Comparison of ENCODE assay signal across 10 cellular contexts in genomic region chr14:92676448-92677086, GRCh38.
DNase-seq lines count a peak whose midpoint lies in the region; ATAC-seq and TF ChIP-seq lines count a peak whose summit lies in the region.
"Had no signal": no experiment of that assay in that cellular context is flagged by ENCODE, and none has a peak within 500 bp of the region (broad histone marks: within the 10 kb centered on the region; RNA-seq: fewer than 3 reads in every experiment).

No MANE protein-coding gene starts in this region.

- H3K36me3 ChIP-seq in OCI-LY3 (replicated peaks; ENCODE audit: low read depth, low read length) (peaks cover 4% of the 10 kb centered on the region), vagina (peaks cover 0 to 9% of the 10 kb centered on the region in 2 donors)
- H3K36me3 ChIP-seq: breast epithelium had no signal

- H3K27me3 Mint-ChIP-seq in stimulated activated memory B cell treated with anti-CD40 and anti-IgM and Interleukin-4, amounts not matched to agents 10 μg/mL and 1 μg/mL and 100 μg/mL, for 72 hours, result no peaks in the 10 kb centered on the region

- peak overlapping the region; percentile 38 for H3K4me3 Mint-ChIP-seq in stimulated activated memory B cell treated with anti-CD40 and anti-IgM and Interleukin-4, amounts not matched to agents 10 μg/mL and 1 μg/mL and 100 μg/mL, for 72 hours

- peak; percentile 10 for ATAC-seq in stimulated activated memory B cell treated with anti-CD40 and anti-IgM and Interleukin-4, amounts not matched to agents 10 μg/mL and 1 μg/mL and 100 μg/mL, for 72 hours

- peaks cover 10% of the 10 kb centered on the region for H3K9me3 Mint-ChIP-seq in stimulated activated memory B cell treated with anti-CD40 and anti-IgM and Interleukin-4, amounts not matched to agents 10 μg/mL and 1 μg/mL and 100 μg/mL, for 72 hours

- H3K79me2 ChIP-seq in OCI-LY3 (ENCODE audit: low read length), result no peaks in the 10 kb centered on the region

- peaks cover 8% of the 10 kb centered on the region; the same call in 1 of the 2 replicates for H4K20me1 ChIP-seq in OCI-LY3 (ENCODE audit: insufficient read depth, low read length)

- DNase-seq in activated effector memory CD4-positive, alpha-beta T cell treated with anti-CD3 and anti-CD28 coated beads, Interleukin-2, amount 50 U/mL, for 16 hours, result peak; percentile 64
- no peak for DNase-seq in activated effector memory CD4-positive, alpha-beta T cell treated with Interleukin-2 at 50 U/mL for 16 hours
- DNase-seq in coronary artery (ENCODE audit: low spot score), result peak; percentile 50
- no peak for DNase-seq in NCI-H1436 treated with DMSO at 0.1 percent for 48 hours (lab: John Stamatoyannopoulos, UW)
- no peak for DNase-seq in vagina (ENCODE audit: extremely low spot score in 2 of 2)
- no peak for DNase-seq in globus pallidus (ENCODE audit: low spot score)
- DNase-seq: NCI-H1092 treated with DMSO at 0.1 percent for 48 hours had no signal

- peak overlapping the region; percentile 31; the same call in 1 of the 2 replicates for H3K9ac ChIP-seq in OCI-LY3 (ENCODE audit: low read length)

- H3K27me3 ChIP-seq in OCI-LY3 (ENCODE audit: low read depth, low read length), result peaks cover 34% of the 10 kb centered on the region
- H3K27me3 ChIP-seq in vagina, result no peaks in the 10 kb centered on the region
- H3K27me3 ChIP-seq: breast epithelium had no signal

- H3K9me3 ChIP-seq in OCI-LY3 (ENCODE audit: insufficient read depth, low read length) (no peaks in the 10 kb centered on the region), vagina (no peaks in the 10 kb centered on the region)
- H3K9me3 ChIP-seq: breast epithelium had no signal

- H3K4me1 ChIP-seq in OCI-LY3 (ENCODE audit: low read length) (peaks cover 40% of the 10 kb centered on the region), vagina (peaks cover 9% of the 10 kb centered on the region)
- H3K4me1 ChIP-seq: breast epithelium had no signal

- H3K27ac ChIP-seq in OCI-LY3 (ENCODE audit: low read length) (no peak overlapping the region), coronary artery (peak overlapping the region; percentile 12 to 45), vagina (no peak overlapping the region)
- H3K27ac ChIP-seq: breast epithelium had no signal

- peak overlapping the region; percentile 80 for H3K27ac Mint-ChIP-seq in stimulated activated memory B cell treated with anti-CD40 and anti-IgM and Interleukin-4, amounts not matched to agents 10 μg/mL and 1 μg/mL and 100 μg/mL, for 72 hours

- TF ChIP-seq CTCF in OCI-LY3 (IDR thresholded peaks at IDR 0.05; ENCODE audit: low read depth, low read length) (no peak), coronary artery (IDR thresholded peaks at IDR 0.05) (no peak), vagina (IDR thresholded peaks at IDR 0.05) (no peak)

- H3K4me1 Mint-ChIP-seq in stimulated activated memory B cell treated with anti-CD40 and anti-IgM and Interleukin-4, amounts not matched to agents 10 μg/mL and 1 μg/mL and 100 μg/mL, for 72 hours, result peaks cover 69% of the 10 kb centered on the region

- peaks cover 61% of the 10 kb centered on the region for H3K36me3 Mint-ChIP-seq in stimulated activated memory B cell treated with anti-CD40 and anti-IgM and Interleukin-4, amounts not matched to agents 10 μg/mL and 1 μg/mL and 100 μg/mL, for 72 hours

- H3K4me3 ChIP-seq in OCI-LY3 (ENCODE audit: low read length) (peak overlapping the region; percentile 73), coronary artery (no peak overlapping the region), vagina (no peak overlapping the region)
- H3K4me3 ChIP-seq: breast epithelium had no signal

- intact Hi-C loops in vagina (cut with DNase I), result no loop called here

- TF ChIP-seq POLR2A in vagina (IDR thresholded peaks at IDR 0.05), result no peak

- H2AFZ ChIP-seq in OCI-LY3 (ENCODE audit: low read depth, low read length), result no peak overlapping the region

- H3K4me2 ChIP-seq in OCI-LY3 (ENCODE audit: low read length), result peak overlapping the region; percentile 99

Comparison
In these comparisons a context has a peak if more than half of its experiments do, and no peak if none do; other contexts are left out.
1. DNase-seq: peak in activated effector memory CD4-positive, alpha-beta T cell treated with anti-CD3 and anti-CD28 coated beads, Interleukin-2, amount 50 U/mL, for 16 hours (single experiment) and coronary artery (single experiment); none in activated effector memory CD4-positive, alpha-beta T cell treated with Interleukin-2 at 50 U/mL for 16 hours (single experiment), NCI-H1436 treated with DMSO at 0.1 percent for 48 hours (single experiment), vagina (0 of 2) and globus pallidus (single experiment).
2. H3K27ac ChIP-seq: peak in coronary artery (2 of 2); none in OCI-LY3 (single experiment) and vagina (single experiment).